In the genomic region with DNA sequence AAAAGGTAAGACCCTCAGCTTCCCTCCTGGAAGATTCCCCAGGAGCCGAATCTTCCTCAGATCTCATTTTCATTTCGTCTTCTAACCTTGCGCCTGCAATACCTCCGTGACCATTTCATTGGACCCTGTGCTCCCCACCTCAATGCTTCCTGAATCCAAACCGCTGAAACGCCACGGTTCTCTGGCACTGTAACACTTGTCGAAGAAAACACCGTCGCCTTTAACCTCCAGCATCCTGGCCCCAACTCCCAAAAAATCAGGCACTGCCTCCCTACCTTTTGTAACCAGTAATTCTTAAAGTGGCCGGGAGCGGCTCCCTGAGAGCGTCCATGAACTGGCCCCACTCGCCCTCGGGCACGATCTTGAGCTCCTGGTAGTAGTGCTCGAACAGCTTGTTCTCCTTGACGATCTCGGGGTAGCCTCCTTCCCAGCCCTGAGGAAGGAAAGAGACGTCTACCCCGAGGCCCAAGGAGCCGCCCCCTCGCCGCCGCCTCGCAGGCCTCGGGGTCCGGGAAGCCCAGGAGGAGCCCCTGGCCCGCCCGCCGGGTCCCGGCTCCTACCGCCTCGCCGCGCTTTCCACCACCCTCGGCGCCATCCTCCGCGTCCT, we compare ENCODE assay signal across 8 cellular contexts. TPM values are rescaled to one million over a fixed set of nuclear protein-coding genes. Genes with fewer than 3 reads are reported as not detected.
DNase-seq lines count a peak whose midpoint lies in the region; ATAC-seq and TF ChIP-seq lines count a peak whose summit lies in the region.

No MANE protein-coding gene starts in this region.

- peak; percentile 30 for ATAC-seq in GM19397 (IDR thresholded peaks at IDR 0.05; ENCODE audit: unreplicated experiment)
- peak; percentile 21 for ATAC-seq in HG03457 (IDR thresholded peaks at IDR 0.05; ENCODE audit: unreplicated experiment)

- H3K4me1 Mint-ChIP-seq in CD8-positive, alpha-beta memory T cell = peaks cover 43 to 63% (median 52%) of the 10 kb centered on the region in 3 donors

- peak overlapping the region; percentile 94 for H3K27ac ChIP-seq in CD8-positive, alpha-beta memory T cell (ENCODE audit: low read depth, low read length)
- H3K27ac ChIP-seq in neutrophil = peak overlapping the region; percentile 93

- no peaks in the 10 kb centered on the region for H3K27me3 ChIP-seq in CD8-positive, alpha-beta memory T cell (ENCODE audit: insufficient read depth, low read length, poor library complexity, severe bottlenecking)
- H3K27me3 ChIP-seq in neutrophil = peaks cover 24% of the 10 kb centered on the region

- H3K27me3 Mint-ChIP-seq in CD8-positive, alpha-beta memory T cell = peaks cover 0 to 2% of the 10 kb centered on the region in 2 donors

- H3K36me3 Mint-ChIP-seq in CD8-positive, alpha-beta memory T cell = peaks cover 4 to 48% (median 10%) of the 10 kb centered on the region in 3 donors

- POLR2A ChIA-PET in CD8-positive, alpha-beta memory T cell (lab: Charles Lee) = interaction anchor here (1.0 to 2.5 kb wide), 6 partner anchors 8 to 1211 kb away, joined by 3 to 20 read pairs (median 5); a partner anchor contains a TSS

- H3K27ac Mint-ChIP-seq in CD8-positive, alpha-beta memory T cell = peak overlapping the region; percentile 96 to 100 (median 99)

- no peaks in the 10 kb centered on the region for H3K9me3 Mint-ChIP-seq in CD8-positive, alpha-beta memory T cell

- no peaks in the 10 kb centered on the region for H3K36me3 ChIP-seq in CD8-positive, alpha-beta memory T cell (ENCODE audit: insufficient read depth, low read length)
- H3K36me3 ChIP-seq in neutrophil = peaks cover 18% of the 10 kb centered on the region

- peaks cover 19% of the 10 kb centered on the region for H3K4me1 ChIP-seq in CD8-positive, alpha-beta memory T cell (ENCODE audit: insufficient read depth, low read length)
- H3K4me1 ChIP-seq in neutrophil (ENCODE audit: control insufficient read depth in 1 of 2, insufficient read depth in 1 of 2, low read depth in 1 of 2, low read length in 1 of 2) = peaks cover 19 to 22% of the 10 kb centered on the region in 2 experiments

- DNase-seq in CD8-positive, alpha-beta memory T cell = no peak
- DNase-seq in SW480 (ENCODE audit: low spot score) (peak; percentile 66), fibroblast of peridontal ligament (ENCODE audit: extremely low read depth) (peak; percentile 19), NK-92 (lab: John Stamatoyannopoulos, UW; ENCODE audit: unreplicated experiment) (no peak), cerebellar nuclear complex (lab: John Stamatoyannopoulos, UW) (no peak)

- no peaks in the 10 kb centered on the region for H3K9me3 ChIP-seq in CD8-positive, alpha-beta memory T cell (ENCODE audit: low read length)
- no peaks in the 10 kb centered on the region for H3K9me3 ChIP-seq in neutrophil

- TF ChIP-seq CTCF in neutrophil (IDR thresholded peaks at IDR 0.05) = no peak

- CTCF ChIA-PET in CD8-positive, alpha-beta memory T cell (lab: Charles Lee) = interaction anchor here (0.9 to 1.9 kb wide), 4 partner anchors 80 to 113 kb away, joined by 4 to 7 read pairs (median 4); a partner anchor contains a TSS

- H3K4me3 ChIP-seq in CD8-positive, alpha-beta memory T cell (ENCODE audit: low read length) = peak overlapping the region; percentile 90
- peak overlapping the region; percentile 77 to 89 for H3K4me3 ChIP-seq in neutrophil (ENCODE audit: low read depth in 1 of 2, low read length in 1 of 2)

- peak overlapping the region; percentile 88 to 98 (median 95) for H3K4me3 Mint-ChIP-seq in CD8-positive, alpha-beta memory T cell

RNA-seq across cellular contexts. Expression of a gene that starts 0.4 kb away (rescaled TPM):
- total RNA-seq in CD8-positive, alpha-beta memory T cell = 100 to 1,000 TPM; 120 to 124 TPM
- polyA plus RNA-seq in CD8-positive, alpha-beta memory T cell = 40.5 TPM

RNA-seq across cellular contexts. Expression of a gene that starts 0.8 kb away (rescaled TPM):
- total RNA-seq in CD8-positive, alpha-beta memory T cell = 10 to 100 TPM; 16.2 to 17.1 TPM
- 7.2 TPM for polyA plus RNA-seq in CD8-positive, alpha-beta memory T cell

Comparison
In these comparisons a context has a peak if more than half of its experiments do, and no peak if none do; other contexts are left out.
1. DNase-seq: peak in SW480 (single experiment) and fibroblast of peridontal ligament (single experiment); none in CD8-positive, alpha-beta memory T cell (0 of 5), NK-92 (single experiment) and cerebellar nuclear complex (0 of 2).